In the genomic region with DNA sequence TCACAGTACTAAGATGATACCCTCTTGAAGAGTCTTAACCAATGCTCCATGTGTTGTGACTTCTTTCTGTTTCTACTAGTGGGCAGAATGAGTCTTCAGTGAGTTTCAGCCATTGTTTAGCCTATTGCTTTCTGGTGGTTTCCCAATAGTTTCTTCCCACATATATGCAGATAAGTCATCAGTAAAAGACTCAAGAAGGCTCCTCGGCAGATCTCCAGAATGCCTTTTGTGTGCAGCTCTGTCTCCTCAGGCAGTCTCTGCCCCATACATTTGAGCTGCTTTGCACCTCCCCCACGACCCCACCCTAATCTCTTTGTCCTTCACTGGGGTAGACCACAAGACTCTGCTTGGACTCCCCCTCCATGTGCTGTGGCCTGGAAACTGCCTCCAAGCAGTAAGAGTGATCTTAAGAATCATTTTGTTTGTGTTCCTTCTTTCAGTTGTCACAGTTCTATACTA, we compare ENCODE assay signal across 9 cellular contexts.
DNase-seq lines count a peak whose midpoint lies in the region; ATAC-seq, FAIRE-seq and TF ChIP-seq lines count a peak whose summit lies in the region.
"Had no signal": no experiment of that assay in that cellular context is flagged by ENCODE, and none has a peak within 500 bp of the region (broad histone marks: within the 10 kb centered on the region; RNA-seq: fewer than 3 reads in every experiment).

No MANE protein-coding gene starts in this region.

- H3K9me3 ChIP-seq in WERI-Rb-1 (ENCODE audit: severe bottlenecking) = no peaks in the 10 kb centered on the region
- no peaks in the 10 kb centered on the region for H3K9me3 ChIP-seq in iPS-20b (ENCODE audit: insufficient read depth, low read depth, low read length)
- H3K9me3 ChIP-seq in gastroesophageal sphincter = no peaks in the 10 kb centered on the region

- peak; percentile 44 for DNase-seq in AG08396 (ENCODE audit: low spot score)
- DNase-seq in H54 (ENCODE audit: insufficient read length, low spot score) = no peak
- DNase-seq in WERI-Rb-1 = peak; percentile 10
- DNase-seq in sciatic nerve (ENCODE audit: low spot score) = no peak
- no peak for DNase-seq in NCI-H2107 (lab: John Stamatoyannopoulos, UW)
- no peak for DNase-seq in NCI-H2171 (lab: John Stamatoyannopoulos, UW)

- no peak overlapping the region for H3K4me3 ChIP-seq in WERI-Rb-1 (ENCODE audit: low read depth, low read length)
- no peak overlapping the region; the same call in 1 of the 2 replicates for H3K4me3 ChIP-seq in iPS-20b (ENCODE audit: low read length)
- no peak overlapping the region for H3K4me3 ChIP-seq in gastroesophageal sphincter

- no peaks in the 10 kb centered on the region for H3K36me3 ChIP-seq in WERI-Rb-1
- no peaks in the 10 kb centered on the region for H3K36me3 ChIP-seq in iPS-20b (ENCODE audit: insufficient read depth, low read depth, low read length)
- no peaks in the 10 kb centered on the region for H3K36me3 ChIP-seq in gastroesophageal sphincter

- H3K27ac ChIP-seq in WERI-Rb-1 (no peak overlapping the region), iPS-20b (ENCODE audit: low read length) (no peak overlapping the region), gastroesophageal sphincter (no peak overlapping the region)

- H3K27me3 ChIP-seq in WERI-Rb-1 (ENCODE audit: insufficient read depth, low read depth, severe bottlenecking) (no peaks in the 10 kb centered on the region), iPS-20b (ENCODE audit: insufficient read depth, low read length) (no peaks in the 10 kb centered on the region), gastroesophageal sphincter (no peaks in the 10 kb centered on the region)

- no peak for ATAC-seq in gastroesophageal sphincter
- no peak for ATAC-seq in sciatic nerve

- H3K4me1 ChIP-seq in iPS-20b (ENCODE audit: insufficient read depth, low read length) (peaks cover 21% of the 10 kb centered on the region), gastroesophageal sphincter (peaks cover 0 to 8% (median 0%) of the 10 kb centered on the region in 3 donors)

- WGBS in gastroesophageal sphincter (ENCODE audit: low coverage in 1 of 2), 2 donors = 27 to 47% methylated on average over 2 of the region's 2 CpGs

- TF ChIP-seq POLR2A in H54 (IDR thresholded peaks at IDR 0.05; ENCODE audit: low read depth, low read length) (no peak), gastroesophageal sphincter (IDR thresholded peaks at IDR 0.05) (no peak)

- intact Hi-C loops in sciatic nerve (cut with DNase I) = no loop called here

- TF ChIP-seq CTCF in WERI-Rb-1 (IDR thresholded peaks at IDR 0.05; ENCODE audit: low read depth, low read length) = no peak
- no peak for TF ChIP-seq CTCF in gastroesophageal sphincter (IDR thresholded peaks at IDR 0.05)

- peak overlapping the region; percentile 36; the same call in 1 of the 2 replicates for H3K9ac ChIP-seq in iPS-20b (ENCODE audit: low read depth, low read length)

- FAIRE-seq in H54 (lab: Jason Lieb, UNC) = peak; percentile 87
- FAIRE-seq: GM18507 had no signal

- no peak for TF ChIP-seq EP300 in gastroesophageal sphincter (IDR thresholded peaks at IDR 0.05)

Comparison
In these comparisons a context has a peak if more than half of its experiments do, and no peak if none do; other contexts are left out.
1. DNase-seq: peak in AG08396 (single experiment) and WERI-Rb-1 (single experiment); none in H54 (single experiment), sciatic nerve (single experiment), NCI-H2107 (single experiment) and NCI-H2171 (single experiment).